In genomic region chr9:91178281-91179236, GRCh38 we compare ENCODE assay signal across 10 cellular contexts.
DNase-seq lines count a peak whose midpoint lies in the region; ATAC-seq and TF ChIP-seq lines count a peak whose summit lies in the region.
"Had no signal": no experiment of that assay in that cellular context is flagged by ENCODE, and none has a peak within 500 bp of the region (broad histone marks: within the 10 kb centered on the region; RNA-seq: fewer than 3 reads in every experiment).

No MANE protein-coding gene starts in this region.

- no peaks in the 10 kb centered on the region for H3K36me3 ChIP-seq in upper lobe of left lung

- H3K9me3 Mint-ChIP-seq in activated naive CD4-positive, alpha-beta T cell treated with anti-CD3 and anti-CD28 coated beads, Interleukin-2, amount 10 ng/mL, durations not matched to agents 7 days and 5 days, result peaks cover 10% of the 10 kb centered on the region
- peaks cover 2% of the 10 kb centered on the region for H3K9me3 Mint-ChIP-seq in activated CD8-positive, alpha-beta T cell treated with anti-CD3 and anti-CD28 coated beads for 36 hours

- peaks cover 7% of the 10 kb centered on the region for H3K36me3 Mint-ChIP-seq in activated naive CD4-positive, alpha-beta T cell treated with anti-CD3 and anti-CD28 coated beads, Interleukin-2, amount 10 ng/mL, durations not matched to agents 7 days and 5 days
- peaks cover 3% of the 10 kb centered on the region for H3K36me3 Mint-ChIP-seq in activated CD8-positive, alpha-beta T cell treated with anti-CD3 and anti-CD28 coated beads for 36 hours (ENCODE audit: low read depth)

- no peak overlapping the region for H3K27ac ChIP-seq in upper lobe of left lung

- intact Hi-C loops in activated CD8-positive, alpha-beta T cell treated with anti-CD3 and anti-CD28 coated beads for 36 hours (cut with micrococcal nuclease), result no loop called here

- CTCF ChIA-PET in activated naive CD4-positive, alpha-beta T cell treated with anti-CD3 and anti-CD28 coated beads, Interleukin-2, amount 10 ng/mL, durations not matched to agents 7 days and 5 days (lab: Charles Lee), result interaction anchor here (0.6 to 4.5 kb wide), 10 partner anchors 8 to 141 kb away, joined by 3 to 24 read pairs (median 4); no protein-coding TSS in a partner anchor
- CTCF ChIA-PET in activated CD8-positive, alpha-beta T cell treated with anti-CD3 and anti-CD28 coated beads for 36 hours (lab: Charles Lee), result interaction anchor here (0.8 to 1.7 kb wide), 5 partner anchors 13 to 142 kb away, joined by 3 to 10 read pairs (median 4); no protein-coding TSS in a partner anchor

- H3K27me3 Mint-ChIP-seq in activated naive CD4-positive, alpha-beta T cell treated with anti-CD3 and anti-CD28 coated beads, Interleukin-2, amount 10 ng/mL, durations not matched to agents 7 days and 5 days, result peaks cover 13% of the 10 kb centered on the region
- H3K27me3 Mint-ChIP-seq in activated CD8-positive, alpha-beta T cell treated with anti-CD3 and anti-CD28 coated beads for 36 hours, result no peaks in the 10 kb centered on the region

- H3K9me3 ChIP-seq in upper lobe of left lung, result no peaks in the 10 kb centered on the region

- H3K4me3 Mint-ChIP-seq in activated naive CD4-positive, alpha-beta T cell treated with anti-CD3 and anti-CD28 coated beads, Interleukin-2, amount 10 ng/mL, durations not matched to agents 7 days and 5 days, result no peak overlapping the region
- peak overlapping the region; percentile 51 for H3K4me3 Mint-ChIP-seq in activated CD8-positive, alpha-beta T cell treated with anti-CD3 and anti-CD28 coated beads for 36 hours

- no peak for DNase-seq in activated naive CD4-positive, alpha-beta T cell treated with anti-CD3 and anti-CD28 coated beads, Interleukin-2, amount 10 ng/mL, durations not matched to agents 7 days and 5 days
- no peak for DNase-seq in activated naive CD4-positive, alpha-beta T cell treated with anti-CD3 and anti-CD28 coated beads, Interleukin-2, amount 50 U/mL, for 16 hours
- DNase-seq in activated CD8-positive, alpha-beta T cell treated with anti-CD3 and anti-CD28 coated beads for 36 hours, result no peak
- DNase-seq in iPS-NIHi7 (ENCODE audit: extremely low spot score) (peak; percentile 11), upper lobe of left lung (peak; percentile 20 to 49), NOMO-1 (lab: John Stamatoyannopoulos, UW; ENCODE audit: unreplicated experiment in 2 of 2) (no peak)
- DNase-seq: cortex of kidney, retina had no signal

- H3K4me3 ChIP-seq in upper lobe of left lung, result no peak overlapping the region

- TF ChIP-seq CTCF in activated CD8-positive, alpha-beta T cell treated with anti-CD3 and anti-CD28 coated beads for 36 hours (IDR thresholded peaks at IDR 0.05), result no peak
- no peak for TF ChIP-seq CTCF in upper lobe of left lung (IDR thresholded peaks at IDR 0.05)

- H3K27me3 ChIP-seq in upper lobe of left lung, result no peaks in the 10 kb centered on the region

- POLR2A ChIA-PET in activated CD8-positive, alpha-beta T cell treated with anti-CD3 and anti-CD28 coated beads for 36 hours (lab: Charles Lee), result interaction anchor here (1.4 to 5.0 kb wide), 8 partner anchors 8 to 107 kb away, joined by 4 to 36 read pairs (median 8); no protein-coding TSS in a partner anchor

- TF ChIP-seq POLR2A in upper lobe of left lung (IDR thresholded peaks at IDR 0.05), result no peak

- peaks cover 50% of the 10 kb centered on the region for H3K4me1 Mint-ChIP-seq in activated naive CD4-positive, alpha-beta T cell treated with anti-CD3 and anti-CD28 coated beads, Interleukin-2, amount 10 ng/mL, durations not matched to agents 7 days and 5 days
- peaks cover 54% of the 10 kb centered on the region for H3K4me1 Mint-ChIP-seq in activated CD8-positive, alpha-beta T cell treated with anti-CD3 and anti-CD28 coated beads for 36 hours (ENCODE audit: low read depth)

- TF ChIP-seq EP300 in upper lobe of left lung (IDR thresholded peaks at IDR 0.05), result no peak

- peaks cover 0 to 7% (median 2%) of the 10 kb centered on the region in 4 donors for H3K4me1 ChIP-seq in upper lobe of left lung

- 90 to 91% methylated on average over 9 to 13 of the region's 15 CpGs for WGBS in upper lobe of left lung, 2 donors

- peak; percentile 10 for ATAC-seq in activated CD8-positive, alpha-beta T cell treated with anti-CD3 and anti-CD28 coated beads for 36 hours
- ATAC-seq in upper lobe of left lung (ENCODE audit: low FRiP score in 2 of 2) (peak; percentile 16 to 26), HG03521 (IDR thresholded peaks at IDR 0.05; ENCODE audit: unreplicated experiment) (no peak), GM18519 (IDR thresholded peaks at IDR 0.05; ENCODE audit: low FRiP score, unreplicated experiment) (no peak)

- peak overlapping the region; percentile 75 for H3K27ac Mint-ChIP-seq in activated naive CD4-positive, alpha-beta T cell treated with anti-CD3 and anti-CD28 coated beads, Interleukin-2, amount 10 ng/mL, durations not matched to agents 7 days and 5 days
- H3K27ac Mint-ChIP-seq in activated CD8-positive, alpha-beta T cell treated with anti-CD3 and anti-CD28 coated beads for 36 hours, result peak overlapping the region; percentile 95

Comparison
In these comparisons a context has a peak if more than half of its experiments do, and no peak if none do; other contexts are left out.
1. DNase-seq: peak in iPS-NIHi7 (single experiment) and upper lobe of left lung (2 of 2); none in activated naive CD4-positive, alpha-beta T cell treated with anti-CD3 and anti-CD28 coated beads, Interleukin-2, amount 10 ng/mL, durations not matched to agents 7 days and 5 days (single experiment), activated naive CD4-positive, alpha-beta T cell treated with anti-CD3 and anti-CD28 coated beads, Interleukin-2, amount 50 U/mL, for 16 hours (single experiment), activated CD8-positive, alpha-beta T cell treated with anti-CD3 and anti-CD28 coated beads for 36 hours (single experiment) and NOMO-1 (0 of 2).
2. ATAC-seq: peak in activated CD8-positive, alpha-beta T cell treated with anti-CD3 and anti-CD28 coated beads for 36 hours (single experiment) and upper lobe of left lung (2 of 2); none in HG03521 (single experiment) and GM18519 (single experiment).